ENCODE assay signal across 13 cellular contexts in the genomic region with DNA sequence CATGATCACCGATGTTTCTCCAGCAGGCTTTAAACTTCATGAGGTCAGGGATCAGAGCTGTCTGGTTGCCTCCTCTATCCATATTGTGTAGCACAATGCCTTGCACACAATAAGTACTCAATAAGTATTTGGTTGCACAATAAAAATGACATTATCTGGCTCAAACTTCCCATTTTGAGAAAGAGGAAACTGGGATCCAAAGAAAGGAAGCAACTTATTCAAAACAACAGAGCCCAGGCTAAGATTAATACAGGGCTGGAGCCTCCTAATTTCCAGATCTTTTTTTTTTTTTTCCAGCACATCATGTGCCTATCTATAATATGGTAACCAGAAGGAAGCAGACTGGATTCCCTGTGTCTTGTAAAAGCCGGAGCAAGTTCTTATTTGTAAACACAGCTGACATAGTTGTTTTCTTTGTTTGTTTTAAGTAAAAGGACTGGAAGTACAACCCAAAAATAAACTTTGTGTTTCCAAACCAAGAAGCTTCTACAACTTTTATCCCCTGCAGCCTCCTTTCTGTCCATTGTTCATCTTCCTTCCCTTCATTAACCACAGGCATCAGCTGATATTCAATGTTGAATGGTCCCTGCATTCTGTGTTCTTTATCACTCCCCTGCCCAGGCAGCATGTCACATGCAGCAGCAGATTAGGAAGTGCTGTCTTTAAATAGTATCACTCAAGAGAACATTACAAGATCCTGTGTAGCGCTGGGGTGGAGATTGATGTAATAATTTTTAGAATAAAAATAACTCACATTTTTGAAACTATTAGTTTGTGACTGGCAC.
DNase-seq lines count a peak whose midpoint lies in the region; ATAC-seq, FAIRE-seq and TF ChIP-seq lines count a peak whose summit lies in the region.
"Had no signal": no experiment of that assay in that cellular context is flagged by ENCODE, and none has a peak within 500 bp of the region (broad histone marks: within the 10 kb centered on the region; RNA-seq: fewer than 3 reads in every experiment).

No MANE protein-coding gene starts in this region.

- ATAC-seq in GM19023 (IDR thresholded peaks at IDR 0.05; ENCODE audit: unreplicated experiment): no peak
- ATAC-seq: HCT116 had no signal

- H3K4me3 ChIP-seq in endothelial cell of umbilical vein (replicated peaks in 1 of 3; ENCODE audit: insufficient read depth in 1 of 3, low read depth in 1 of 3, low read length in 3 of 3) (no peak overlapping the region), thyroid gland (replicated peaks in 1 of 3) (no peak overlapping the region)

- peaks cover 30% of the 10 kb centered on the region for H3K4me1 ChIP-seq in endothelial cell of umbilical vein (ENCODE audit: control insufficient read depth, extremely low read depth, insufficient read depth, low read length)
- peaks cover 5 to 8% of the 10 kb centered on the region in 2 donors for H3K4me1 ChIP-seq in thyroid gland

- BruUV-seq in endothelial cell of umbilical vein (replicated peaks; lab: Mats Ljungman, UMichigan): no TSS peak

- peak overlapping the region; percentile 56 for H3K4me2 ChIP-seq in endothelial cell of umbilical vein (ENCODE audit: insufficient read depth, low read length)

- H3K27me3 ChIP-seq in endothelial cell of umbilical vein (ENCODE audit: control insufficient read depth in 2 of 2, insufficient read depth in 2 of 2, low read length in 2 of 2) (no peaks in the 10 kb centered on the region), thyroid gland (no peaks in the 10 kb centered on the region)

- TF ChIP-seq CTCF in endothelial cell of umbilical vein (IDR thresholded peaks at IDR 0.05; ENCODE audit: extremely low read depth in 1 of 2, insufficient read depth in 1 of 2, low read depth in 1 of 2, low read length in 2 of 2) (no peak), thyroid gland (IDR thresholded peaks at IDR 0.05) (no peak)

- H3K9me3 ChIP-seq in endothelial cell of umbilical vein (replicated peaks; ENCODE audit: control insufficient read depth, insufficient read depth, low read length): no peaks in the 10 kb centered on the region
- H3K9me3 ChIP-seq in thyroid gland: no peaks in the 10 kb centered on the region

- H4K20me1 ChIP-seq in endothelial cell of umbilical vein (replicated peaks; ENCODE audit: control insufficient read depth, extremely low read depth, insufficient read depth, low read length): no peaks in the 10 kb centered on the region

- intact Hi-C loops in endothelial cell of umbilical vein (cut with micrococcal nuclease): loop anchor here (1.0 to 2.0 kb wide), 4 partner anchors 12 to 928 kb away; no protein-coding TSS in a partner anchor
- intact Hi-C loops in thyroid gland (cut with DNase I): no loop called here

- H3K27ac ChIP-seq in endothelial cell of umbilical vein (ENCODE audit: insufficient read depth, low read depth, low read length) (peak overlapping the region; percentile 50), thyroid gland (peak overlapping the region in 2 of 3 donors; percentile 29 to 53)

- H3K9ac ChIP-seq in endothelial cell of umbilical vein (replicated peaks; ENCODE audit: extremely low read depth, insufficient read depth, low read length): peak overlapping the region; percentile 36

- DNase-seq in RPMI7951 (ENCODE audit: low read depth) (peak; percentile 10), endothelial cell of umbilical vein (ENCODE audit: low read depth, low spot score) (peak; percentile 91), medulla oblongata (ENCODE audit: extremely low spot score) (peak; percentile 69), thyroid gland (no peak), NCI-H345 treated with DMSO at 0.1 percent for 48 hours (lab: John Stamatoyannopoulos, UW; ENCODE audit: unreplicated experiment) (no peak), GM19238 (ENCODE audit: insufficient read length, low spot score) (no peak), activated gamma-delta T cell (lab: John Stamatoyannopoulos, UW) (no peak)
- DNase-seq: activated naive CD4-positive, alpha-beta T cell treated with anti-CD3 and anti-CD28 coated beads for 36 hours; DMS153; NCI-H146; stimulated activated CD4-positive, alpha-beta T cell treated with anti-CD3 and anti-CD28 coated beads, Interleukin-4, amount 100 ng/mL, for 4 hours had no signal

- 63 to 69% methylated on average over 3 of the region's 3 CpGs for WGBS in thyroid gland, 2 donors

- H2AFZ ChIP-seq in endothelial cell of umbilical vein (ENCODE audit: low read depth, low read length): peak overlapping the region; percentile 69

- POLR2A ChIA-PET in endothelial cell of umbilical vein (lab: Charles Lee): interaction anchor here (0.6 to 0.7 kb wide), 2 partner anchors 40 to 917 kb away, joined by 3 to 4 read pairs; no protein-coding TSS in a partner anchor

- H3K9me1 ChIP-seq in endothelial cell of umbilical vein (replicated peaks; ENCODE audit: control insufficient read depth, extremely low read depth, insufficient read depth, low read length): no peaks in the 10 kb centered on the region

- H3K79me2 ChIP-seq in endothelial cell of umbilical vein (ENCODE audit: control insufficient read depth, insufficient read depth, low read length): no peaks in the 10 kb centered on the region

- CTCF ChIA-PET in endothelial cell of umbilical vein (lab: Charles Lee): interaction anchor here (0.9 to 1.5 kb wide), 4 partner anchors 11 to 204 kb away, joined by 3 read pairs; no protein-coding TSS in a partner anchor

- TF ChIP-seq POLR2A in endothelial cell of umbilical vein (IDR thresholded peaks at IDR 0.05; ENCODE audit: low read depth, low read length): no peak
- no peak for TF ChIP-seq POLR2A in thyroid gland (IDR thresholded peaks at IDR 0.05)

- FAIRE-seq in endothelial cell of umbilical vein (lab: Jason Lieb, UNC): peak; percentile 84

- dilution Hi-C loops in endothelial cell of umbilical vein (cut with MboI; ENCODE audit: extremely low pct_ligation_motif_present, low sequenced_read_pairs): no loop called here

- H3K36me3 ChIP-seq in endothelial cell of umbilical vein (ENCODE audit: control insufficient read depth in 2 of 2, extremely low read depth in 1 of 2, insufficient read depth in 2 of 2, low read length in 2 of 2) (no peaks in the 10 kb centered on the region), thyroid gland (no peaks in the 10 kb centered on the region)

TF ChIP-seq in endothelial cell of umbilical vein, 7 proteins besides CTCF, POLR2A, EP300 and RAD21:
- TF ChIP-seq MYC (IDR thresholded peaks at IDR 0.05; ENCODE audit: low read depth, low read length): no peak
- no peak for TF ChIP-seq EZH2 (IDR thresholded peaks at IDR 0.05; ENCODE audit: borderline replicate concordance, low read depth, low read length, severe bottlenecking)
- TF ChIP-seq FOS (IDR thresholded peaks at IDR 0.05; ENCODE audit: borderline replicate concordance, insufficient read depth, low read length): peak; percentile 32
- no peak for TF ChIP-seq JUN (IDR thresholded peaks at IDR 0.05; ENCODE audit: borderline replicate concordance, insufficient read depth, insufficient read length, low read depth)
- TF ChIP-seq, protein P1, sequence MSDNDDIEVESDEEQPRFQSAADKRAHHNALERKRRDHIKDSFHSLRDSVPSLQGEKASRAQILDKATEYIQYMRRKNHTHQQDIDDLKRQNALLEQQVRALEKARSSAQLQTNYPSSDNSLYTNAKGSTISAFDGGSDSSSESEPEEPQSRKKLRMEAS (IDR thresholded peaks at IDR 0.05; ENCODE audit: insufficient read depth, insufficient read length): peak; percentile 50

Comparison
In these comparisons a context has a peak if more than half of its experiments do, and no peak if none do; other contexts are left out.
1. DNase-seq: peak in RPMI7951 (single experiment), endothelial cell of umbilical vein (single experiment) and medulla oblongata (single experiment); none in thyroid gland (0 of 2), NCI-H345 treated with DMSO at 0.1 percent for 48 hours (single experiment), GM19238 (single experiment) and activated gamma-delta T cell (single experiment).